Comparison of ENCODE assay signal across 11 cellular contexts in genomic region chr5:6731465-6732237, GRCh38. TPM values are rescaled to one million over a fixed set of nuclear protein-coding genes. Genes with fewer than 3 reads are reported as not detected.
DNase-seq lines count a peak whose midpoint lies in the region; ATAC-seq and TF ChIP-seq lines count a peak whose summit lies in the region.
"Had no signal": no experiment of that assay in that cellular context is flagged by ENCODE, and none has a peak within 500 bp of the region (broad histone marks: within the 10 kb centered on the region; RNA-seq: fewer than 3 reads in every experiment).

No MANE protein-coding gene starts in this region.

- intact Hi-C loops in heart left ventricle (cut with DNase I) (loop anchor here in 1 of 10 donors (5.0 kb wide), 1 partner anchor 99 kb away; the partner anchor contains the start of genes NSUN2 and SRD5A1), cardiac septum (cut with DNase I) (no loop called here)

- peak overlapping the region in 11 of 12 donors; percentile 49 to 91 (median 70) for H3K27ac ChIP-seq in heart left ventricle
- H3K27ac ChIP-seq in angular gyrus (ENCODE audit: low read depth, low read length) = peak overlapping the region; percentile 32
- peak overlapping the region; percentile 42 to 63 for H3K27ac ChIP-seq in liver (ENCODE audit: low read depth in 1 of 2, low read length in 2 of 2)
- peak overlapping the region; percentile 83 for H3K27ac ChIP-seq in subcutaneous abdominal adipose tissue (ENCODE audit: low read depth, low read length)

- H3K4me3 ChIP-seq in heart left ventricle (peak overlapping the region in 2 of 12 donors; percentile 15 to 19), liver (ENCODE audit: low read depth in 1 of 3, low read length in 3 of 3) (no peak overlapping the region), subcutaneous abdominal adipose tissue (ENCODE audit: low read depth in 1 of 5, low read length in 5 of 5) (peak overlapping the region in 2 of 5 donors; percentile 21 to 42)

- DNase-seq in heart left ventricle (no peak), cardiac septum (ENCODE audit: low spot score) (no peak), HuH-7 (ENCODE audit: low spot score) (no peak)
- DNase-seq in stimulated activated CD8-positive, alpha-beta memory T cell treated with anti-CD3 and anti-CD28 coated beads, Interleukin-4, amount 100 ng/mL, for 48 hours = no peak
- DNase-seq: activated T-cell treated with anti-CD3 and anti-CD28 coated beads, Interleukin-2, amount 50 U/mL, for 1 hour; stimulated activated naive CD4-positive, alpha-beta T cell had no signal

- 47 to 56% (median 53%) methylated on average over 7 of the region's 7 CpGs for WGBS in heart left ventricle, 4 donors
- WGBS in liver = 47% methylated on average over 7 of the region's 7 CpGs

- H3K9me3 ChIP-seq in heart left ventricle (no peaks in the 10 kb centered on the region), liver (ENCODE audit: control insufficient read depth in 4 of 4, low read length in 3 of 4) (no peaks in the 10 kb centered on the region), subcutaneous abdominal adipose tissue (ENCODE audit: control insufficient read depth in 5 of 5, low read length in 5 of 5) (no peaks in the 10 kb centered on the region)

- H3K4me1 ChIP-seq in heart left ventricle (peaks cover 18 to 90% (median 74%) of the 10 kb centered on the region in 12 donors), liver (ENCODE audit: control insufficient read depth in 4 of 4, insufficient read depth in 4 of 4, low read length in 3 of 4) (peaks cover 27 to 75% (median 57%) of the 10 kb centered on the region in 4 donors), subcutaneous abdominal adipose tissue (ENCODE audit: control insufficient read depth in 5 of 5, insufficient read depth in 5 of 5, low read length in 5 of 5) (peaks cover 5 to 85% (median 78%) of the 10 kb centered on the region in 5 donors)

- no peaks in the 10 kb centered on the region for H3K36me3 ChIP-seq in heart left ventricle
- H3K36me3 ChIP-seq in liver (ENCODE audit: control insufficient read depth in 4 of 4, insufficient read depth in 3 of 4, low read depth in 1 of 4, low read length in 3 of 4) = no peaks in the 10 kb centered on the region
- peaks cover 0 to 7% (median 0%) of the 10 kb centered on the region in 5 donors for H3K36me3 ChIP-seq in subcutaneous abdominal adipose tissue (ENCODE audit: control insufficient read depth in 5 of 5, insufficient read depth in 5 of 5, low read length in 5 of 5)

- TF ChIP-seq POLR2A in heart left ventricle (IDR thresholded peaks at IDR 0.05) = no peak

- TF ChIP-seq RAD21 in liver (IDR thresholded peaks at IDR 0.05) = no peak

- H3K27me3 ChIP-seq in heart left ventricle (no peaks in the 10 kb centered on the region), liver (ENCODE audit: control insufficient read depth in 4 of 4, insufficient read depth in 4 of 4, low read length in 3 of 4) (no peaks in the 10 kb centered on the region), subcutaneous abdominal adipose tissue (ENCODE audit: control insufficient read depth in 5 of 5, insufficient read depth in 4 of 5, low read length in 5 of 5) (no peaks in the 10 kb centered on the region)

- ATAC-seq in heart left ventricle (no peak), HG03439 (IDR thresholded peaks at IDR 0.05; ENCODE audit: unreplicated experiment) (no peak)
- ATAC-seq: sciatic nerve had no signal

- H3K9ac ChIP-seq in liver (ENCODE audit: low read depth in 1 of 2, low read length in 2 of 2) = no peak overlapping the region
- H3K9ac ChIP-seq in subcutaneous abdominal adipose tissue (ENCODE audit: low read length in 5 of 5) = peak overlapping the region in 3 of 5 donors; percentile 52 to 64 (median 57)

- TF ChIP-seq CTCF in heart left ventricle (IDR thresholded peaks at IDR 0.05) (no peak), liver (IDR thresholded peaks at IDR 0.05; ENCODE audit: low read depth, low read length, missing input control) (no peak)

TF ChIP-seq in liver, 16 proteins besides CTCF, POLR2A, EP300 and RAD21:
- TF ChIP-seq FOXA2 (IDR thresholded peaks at IDR 0.05) = no peak
- no peak for TF ChIP-seq GABPA (IDR thresholded peaks at IDR 0.05 in 1 of 2, conservative IDR thresholded peaks at IDR 0.05 in 1 of 2)
- TF ChIP-seq HNF4G (IDR thresholded peaks at IDR 0.05) = peak; percentile 20
- peak; percentile 30 for TF ChIP-seq REST (IDR thresholded peaks at IDR 0.05)
- peak; percentile 66 for TF ChIP-seq SP1 (IDR thresholded peaks at IDR 0.05)
- peak; percentile 77 for TF ChIP-seq RXRA (IDR thresholded peaks at IDR 0.05)
- peak; percentile 65 to 79 for TF ChIP-seq HNF4A (conservative IDR thresholded peaks at IDR 0.05)
- TF ChIP-seq NR2F2 (IDR thresholded peaks at IDR 0.05) = peak; percentile 40
- no peak for TF ChIP-seq TAF1 (conservative IDR thresholded peaks at IDR 0.05)
- TF ChIP-seq YY1 (IDR thresholded peaks at IDR 0.05) = no peak
- no peak for TF ChIP-seq MAX (IDR thresholded peaks at IDR 0.05)
- TF ChIP-seq JUND (IDR thresholded peaks at IDR 0.05) = no peak

RNA-seq across cellular contexts. Expression of gene TENT4A, which starts 18.4 kb away (rescaled TPM):
- 10 to 100 TPM in 6 of 9 donors, 1 to 10 TPM in 3; 7.0 to 20.3 (median 11.3) TPM for total RNA-seq in heart left ventricle
- 1 to 10 TPM; 4.3 to 8.7 TPM for polyA plus RNA-seq in heart left ventricle
- total RNA-seq in cardiac septum = 18.4 TPM
- total RNA-seq in liver = 10 to 100 TPM in 1 of 2 donors, 1 to 10 TPM in 1; 8.8 to 15.1 TPM
- 1 to 10 TPM; 3.9 to 7.4 TPM for polyA plus RNA-seq in liver

Comparison
In these comparisons a context has a peak if more than half of its experiments do, and no peak if none do; other contexts are left out.
1. H3K27ac ChIP-seq: peak in every context shown above with its lines; median percentile 83 in subcutaneous abdominal adipose tissue; 70 in heart left ventricle; 52 in liver; 32 in angular gyrus.
2. H3K9ac ChIP-seq: peak in subcutaneous abdominal adipose tissue (3 of 5); none in liver (0 of 2).